ENCODE assay signal across 1 cellular context in the genomic region with DNA sequence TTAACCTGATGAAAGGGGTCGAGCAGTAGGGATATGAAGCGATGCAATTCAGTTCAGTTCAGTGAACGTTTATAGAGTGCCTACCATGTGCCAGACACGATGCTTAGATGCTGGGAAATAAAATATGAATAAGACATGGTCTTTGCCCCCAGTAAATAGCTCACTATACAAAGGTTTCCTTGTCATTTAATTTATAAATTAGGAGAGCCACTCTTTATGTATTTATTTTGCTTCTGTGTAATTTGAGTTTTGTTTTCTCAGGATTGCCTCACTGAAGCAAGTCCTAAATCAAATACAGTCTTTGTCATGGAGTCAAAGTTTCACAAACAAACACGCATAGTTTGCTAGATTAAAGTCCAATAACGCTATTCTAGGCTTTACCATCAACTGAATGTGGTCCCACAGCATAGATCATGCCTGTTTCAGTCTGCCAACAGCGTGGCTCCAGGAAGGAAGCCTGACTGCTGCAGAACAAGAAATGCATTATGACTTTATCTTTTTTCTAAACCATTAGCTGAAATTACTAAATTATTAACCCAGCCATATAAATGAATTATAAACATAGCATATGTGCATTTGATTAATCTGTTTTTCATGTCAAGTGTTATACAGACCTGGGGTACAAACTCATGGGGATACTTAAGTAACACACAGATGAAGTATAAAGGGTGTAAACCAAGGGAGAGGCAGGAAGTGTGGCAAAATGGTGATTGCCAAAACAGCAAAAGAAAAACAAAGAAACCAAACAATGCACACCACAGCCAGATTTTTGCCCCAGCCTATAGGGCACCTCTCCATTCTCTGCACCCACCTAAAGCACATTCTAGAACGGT.
TF ChIP-seq lines count a peak whose summit lies in the region.

No MANE protein-coding gene starts in this region.

TF ChIP-seq in HepG2, 621 proteins besides CTCF, POLR2A, EP300 and RAD21 (continued from another document and continues in another):
- TF ChIP-seq LRRFIP1 (CRISPR knock-in tag; conservative IDR thresholded peaks at IDR 0.05) (no peak), ONECUT2 (CRISPR knock-in tag; IDR thresholded peaks at IDR 0.05) (no peak), HIVEP1 (CRISPR knock-in tag; IDR thresholded peaks at IDR 0.05) (no peak), NR2F6 (IDR thresholded peaks at IDR 0.05) (peak; percentile 90), NR2F6 (CRISPR knock-in tag; IDR thresholded peaks at IDR 0.05) (peak; percentile 82; the same call in 1 of the 2 replicates), ZFP90 (CRISPR knock-in tag; IDR thresholded peaks at IDR 0.05; ENCODE audit: borderline replicate concordance) (0 out of 2 replicates have a peak, but pooled peaks have one; percentile 55), E2F1 (CRISPR knock-in tag; IDR thresholded peaks at IDR 0.05) (no peak), ZNF251 (CRISPR knock-in tag; IDR thresholded peaks at IDR 0.05) (no peak), ZNF737 (CRISPR knock-in tag; IDR thresholded peaks at IDR 0.05; ENCODE audit: borderline replicate concordance) (no peak), ZNF660 (CRISPR knock-in tag; IDR thresholded peaks at IDR 0.05; ENCODE audit: borderline replicate concordance, low read depth) (no peak), ZNF792 (CRISPR knock-in tag; IDR thresholded peaks at IDR 0.05) (peak; percentile 18; the same call in 1 of the 2 replicates), ZNF484 (CRISPR knock-in tag; IDR thresholded peaks at IDR 0.05; ENCODE audit: borderline replicate concordance, low read depth) (0 out of 2 replicates have a peak, but pooled peaks have one; percentile 14), CHD2 (IDR thresholded peaks at IDR 0.05; ENCODE audit: low read depth, low read length) (no peak), ARID5B (CRISPR knock-in tag; IDR thresholded peaks at IDR 0.05) (peak; percentile 99), ZMYM3 (CRISPR knock-in tag; IDR thresholded peaks at IDR 0.05) (peak; percentile 29; the same call in 1 of the 2 replicates), ATF6 (CRISPR knock-in tag; conservative IDR thresholded peaks at IDR 0.05) (peak; percentile 68; the same call in 1 of the 2 replicates), PATZ1 (CRISPR knock-in tag; IDR thresholded peaks at IDR 0.05) (peak; percentile 60; the same call in 1 of the 2 replicates), FOXO1 (CRISPR knock-in tag; IDR thresholded peaks at IDR 0.05) (peak; percentile 97), MTF1 (CRISPR knock-in tag; IDR thresholded peaks at IDR 0.05) (no peak), ATM (IDR thresholded peaks at IDR 0.05; ENCODE audit: borderline replicate concordance) (no peak), ZNF350 (CRISPR knock-in tag; IDR thresholded peaks at IDR 0.05; ENCODE audit: borderline replicate concordance, low read depth) (0 out of 2 replicates have a peak, but pooled peaks have one; percentile 47), ZNF816 (CRISPR knock-in tag; IDR thresholded peaks at IDR 0.05; ENCODE audit: borderline replicate concordance) (peak; percentile 88; the same call in 1 of the 2 replicates), ZNF256 (CRISPR knock-in tag; conservative IDR thresholded peaks at IDR 0.05) (no peak), PAXIP1 (CRISPR knock-in tag; conservative IDR thresholded peaks at IDR 0.05) (peak; percentile 100), ZNF33B (CRISPR knock-in tag; IDR thresholded peaks at IDR 0.05) (0 out of 2 replicates have a peak, but pooled peaks have one; percentile 53)
- TF ChIP-seq, protein P1, sequence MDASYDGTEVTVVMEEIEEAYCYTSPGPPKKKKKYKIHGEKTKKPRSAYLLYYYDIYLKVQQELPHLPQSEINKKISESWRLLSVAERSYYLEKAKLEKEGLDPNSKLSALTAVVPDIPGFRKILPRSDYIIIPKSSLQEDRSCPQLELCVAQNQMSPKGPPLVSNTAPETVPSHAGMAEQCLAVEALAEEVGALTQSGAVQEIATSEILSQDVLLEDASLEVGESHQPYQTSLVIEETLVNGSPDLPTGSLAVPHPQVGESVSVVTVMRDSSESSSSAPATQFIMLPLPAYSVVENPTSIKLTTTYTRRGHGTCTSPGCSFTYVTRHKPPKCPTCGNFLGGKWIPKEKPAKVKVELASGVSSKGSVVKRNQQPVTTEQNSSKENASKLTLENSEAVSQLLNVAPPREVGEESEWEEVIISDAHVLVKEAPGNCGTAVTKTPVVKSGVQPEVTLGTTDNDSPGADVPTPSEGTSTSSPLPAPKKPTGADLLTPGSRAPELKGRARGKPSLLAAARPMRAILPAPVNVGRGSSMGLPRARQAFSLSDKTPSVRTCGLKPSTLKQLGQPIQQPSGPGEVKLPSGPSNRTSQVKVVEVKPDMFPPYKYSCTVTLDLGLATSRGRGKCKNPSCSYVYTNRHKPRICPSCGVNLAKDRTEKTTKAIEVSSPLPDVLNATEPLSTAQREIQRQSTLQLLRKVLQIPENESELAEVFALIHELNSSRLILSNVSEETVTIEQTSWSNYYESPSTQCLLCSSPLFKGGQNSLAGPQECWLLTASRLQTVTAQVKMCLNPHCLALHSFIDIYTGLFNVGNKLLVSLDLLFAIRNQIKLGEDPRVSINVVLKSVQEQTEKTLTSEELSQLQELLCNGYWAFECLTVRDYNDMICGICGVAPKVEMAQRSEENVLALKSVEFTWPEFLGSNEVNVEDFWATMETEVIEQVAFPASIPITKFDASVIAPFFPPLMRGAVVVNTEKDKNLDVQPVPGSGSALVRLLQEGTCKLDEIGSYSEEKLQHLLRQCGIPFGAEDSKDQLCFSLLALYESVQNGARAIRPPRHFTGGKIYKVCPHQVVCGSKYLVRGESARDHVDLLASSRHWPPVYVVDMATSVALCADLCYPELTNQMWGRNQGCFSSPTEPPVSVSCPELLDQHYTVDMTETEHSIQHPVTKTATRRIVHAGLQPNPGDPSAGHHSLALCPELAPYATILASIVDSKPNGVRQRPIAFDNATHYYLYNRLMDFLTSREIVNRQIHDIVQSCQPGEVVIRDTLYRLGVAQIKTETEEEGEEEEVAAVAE (CRISPR knock-in tag; IDR thresholded peaks at IDR 0.05; ENCODE audit: borderline replicate concordance) = peak; percentile 57; the same call in 1 of the 2 replicates
